Comparison of ENCODE assay signal across 1 cellular context in genomic region chr20:38311100-38311499, GRCh38.
TF ChIP-seq lines count a peak whose summit lies in the region.

No MANE protein-coding gene starts in this region.

TF ChIP-seq in HepG2, 621 proteins besides CTCF, POLR2A, EP300 and RAD21:
- no peak for TF ChIP-seq FOXK2 (IDR thresholded peaks at IDR 0.05)
TF ChIP-seq in HepG2: peak in this region for 0.
